Comparison of ENCODE assay signal across 1 cellular context in genomic region chr6:37171970-37172812, GRCh38.
A peak's percentile ranks its signal among the peaks of the same experiment; 100 is the strongest.
TF ChIP-seq lines count a peak whose summit lies in the region.

No MANE protein-coding gene starts in this region.

TF ChIP-seq in HepG2, 621 proteins besides CTCF, POLR2A, EP300 and RAD21 (continued from another document and continues in another):
- TF ChIP-seq ARID5B (CRISPR knock-in tag; IDR thresholded peaks at IDR 0.05) (peak; percentile 85), ZNF776 (CRISPR knock-in tag; IDR thresholded peaks at IDR 0.05) (no peak), ZKSCAN1 (IDR thresholded peaks at IDR 0.05; ENCODE audit: low read length) (0 out of 2 replicates have a peak, but pooled peaks have one; percentile 18), ZNF432 (CRISPR knock-in tag; IDR thresholded peaks at IDR 0.05; ENCODE audit: borderline replicate concordance) (no peak), TCF12 (IDR thresholded peaks at IDR 0.05) (no peak), TCF12 (CRISPR knock-in tag; IDR thresholded peaks at IDR 0.05) (0 out of 2 replicates have a peak, but pooled peaks have one; percentile 73), CERS6 (CRISPR knock-in tag; IDR thresholded peaks at IDR 0.05) (no peak), ZNF691 (CRISPR knock-in tag; IDR thresholded peaks at IDR 0.05; ENCODE audit: borderline replicate concordance, low read depth) (peak; percentile 35; the same call in 1 of the 2 replicates), RXRA (CRISPR knock-in tag; IDR thresholded peaks at IDR 0.05) (peak; percentile 77), JUN (CRISPR knock-in tag; IDR thresholded peaks at IDR 0.05) (0 out of 2 replicates have a peak, but pooled peaks have one; percentile 35), ZNF891 (CRISPR knock-in tag; IDR thresholded peaks at IDR 0.05) (0 out of 2 replicates have a peak, but pooled peaks have one; percentile 41), ZNF263 (CRISPR knock-in tag; IDR thresholded peaks at IDR 0.05) (peak; percentile 71), RBFOX2 (IDR thresholded peaks at IDR 0.05; ENCODE audit: low read depth, low read length) (peak; percentile 61; the same call in 1 of the 2 replicates), ZNF710 (CRISPR knock-in tag; IDR thresholded peaks at IDR 0.05; ENCODE audit: borderline replicate concordance) (peak; percentile 96), ZNF20 (CRISPR knock-in tag; IDR thresholded peaks at IDR 0.05) (0 out of 2 replicates have a peak, but pooled peaks have one; percentile 63), KIAA2018 (CRISPR knock-in tag; IDR thresholded peaks at IDR 0.05; ENCODE audit: borderline replicate concordance) (no peak), POGZ (CRISPR knock-in tag; IDR thresholded peaks at IDR 0.05) (peak; percentile 48; the same call in 1 of the 2 replicates), ZNF572 (CRISPR knock-in tag; IDR thresholded peaks at IDR 0.05) (peak; percentile 80; the same call in 1 of the 2 replicates), ZNF777 (CRISPR knock-in tag; IDR thresholded peaks at IDR 0.05) (0 out of 2 replicates have a peak, but pooled peaks have one; percentile 31), ZNF674 (CRISPR knock-in tag; IDR thresholded peaks at IDR 0.05; ENCODE audit: low read depth) (no peak), DRAP1 (CRISPR knock-in tag; IDR thresholded peaks at IDR 0.05) (peak; percentile 70; the same call in 1 of the 2 replicates), GATAD2A (CRISPR knock-in tag; IDR thresholded peaks at IDR 0.05) (peak; percentile 77), SP1 (IDR thresholded peaks at IDR 0.05) (no peak), SP1 (CRISPR knock-in tag; IDR thresholded peaks at IDR 0.05) (peak; percentile 38; the same call in 1 of the 2 replicates), ZSCAN5A (CRISPR knock-in tag; IDR thresholded peaks at IDR 0.05; ENCODE audit: borderline replicate concordance) (peak; percentile 72; the same call in 1 of the 2 replicates), RELA (CRISPR knock-in tag; IDR thresholded peaks at IDR 0.05) (peak; percentile 74; the same call in 1 of the 2 replicates), MXD4 (CRISPR knock-in tag; IDR thresholded peaks at IDR 0.05) (peak; percentile 82), FOXP4 (CRISPR knock-in tag; IDR thresholded peaks at IDR 0.05) (peak; percentile 98), MTA1 (CRISPR knock-in tag; IDR thresholded peaks at IDR 0.05; ENCODE audit: borderline replicate concordance) (0 out of 2 replicates have a peak, but pooled peaks have one; percentile 45), ZNF775 (CRISPR knock-in tag; IDR thresholded peaks at IDR 0.05; ENCODE audit: borderline replicate concordance) (no peak), SNAPC2 (CRISPR knock-in tag; IDR thresholded peaks at IDR 0.05) (peak; percentile 47; the same call in 1 of the 2 replicates), TFE3 (CRISPR knock-in tag; IDR thresholded peaks at IDR 0.05) (peak; percentile 96), ZKSCAN8 (CRISPR knock-in tag; IDR thresholded peaks at IDR 0.05; ENCODE audit: borderline replicate concordance) (peak; percentile 50; the same call in 1 of the 2 replicates), ZNF382 (CRISPR knock-in tag; IDR thresholded peaks at IDR 0.05; ENCODE audit: borderline replicate concordance) (no peak), SOX6 (IDR thresholded peaks at IDR 0.05) (no peak), SOX6 (CRISPR knock-in tag; IDR thresholded peaks at IDR 0.05) (peak; percentile 93), ZNF557 (CRISPR knock-in tag; IDR thresholded peaks at IDR 0.05) (0 out of 2 replicates have a peak, but pooled peaks have one; percentile 62), FOXK2 (IDR thresholded peaks at IDR 0.05) (peak; percentile 99), RARG (CRISPR knock-in tag; IDR thresholded peaks at IDR 0.05; ENCODE audit: low read depth) (peak; percentile 26; the same call in 1 of the 2 replicates)
